8 cellular contexts compared by ENCODE assay signal in genomic region chr15:78914027-78914764, GRCh38. TPM values are rescaled to one million over a fixed set of nuclear protein-coding genes. Genes with fewer than 3 reads are reported as not detected.
DNase-seq lines count a peak whose midpoint lies in the region; ATAC-seq and TF ChIP-seq lines count a peak whose summit lies in the region.

No MANE protein-coding gene starts in this region.

- H3K27me3 Mint-ChIP-seq in endodermal cell (ENCODE audit: insufficient read depth) (no peaks in the 10 kb centered on the region), mesothelial cell of epicardium (ENCODE audit: low read depth) (no peaks in the 10 kb centered on the region), natural killer cell (ENCODE audit: low read depth in 2 of 2) (no peaks in the 10 kb centered on the region)

- peaks cover 66% of the 10 kb centered on the region for H3K36me3 Mint-ChIP-seq in endodermal cell (ENCODE audit: low read depth)
- H3K36me3 Mint-ChIP-seq in mesothelial cell of epicardium = peaks cover 21% of the 10 kb centered on the region
- H3K36me3 Mint-ChIP-seq in natural killer cell = no peaks in the 10 kb centered on the region

- no peak overlapping the region for H3K9ac ChIP-seq in endodermal cell (ENCODE audit: extremely low read depth, low read length, poor library complexity, severe bottlenecking)

- H3K27ac Mint-ChIP-seq in endodermal cell (no peak overlapping the region), mesothelial cell of epicardium (peak overlapping the region; percentile 53), natural killer cell (no peak overlapping the region)

- no peak overlapping the region for H3K27ac ChIP-seq in endodermal cell (ENCODE audit: low read depth, low read length)

- no peaks in the 10 kb centered on the region for H3K9me3 Mint-ChIP-seq in endodermal cell
- no peaks in the 10 kb centered on the region for H3K9me3 Mint-ChIP-seq in mesothelial cell of epicardium
- no peaks in the 10 kb centered on the region for H3K9me3 Mint-ChIP-seq in natural killer cell

- no peaks in the 10 kb centered on the region for H3K9me3 ChIP-seq in endodermal cell (ENCODE audit: control insufficient read depth, low read length)

- intact Hi-C loops in natural killer cell (cut with micrococcal nuclease) = no loop called here

- H3K4me3 ChIP-seq in endodermal cell (ENCODE audit: low read length) = no peak overlapping the region

- H3K36me3 ChIP-seq in endodermal cell (ENCODE audit: control insufficient read depth, insufficient read depth, low read length) = peaks cover 78% of the 10 kb centered on the region

- no peak for ATAC-seq in natural killer cell
- ATAC-seq in activated CD4-positive, CD25-positive, alpha-beta regulatory T cell treated with anti-CD3 and anti-CD28 coated beads, Interleukin-2, amount 50 U/mL, for 24 hours = no peak

- no peaks in the 10 kb centered on the region for H3K4me1 ChIP-seq in endodermal cell (ENCODE audit: control insufficient read depth, insufficient read depth, low read length)

- TF ChIP-seq CTCF in endodermal cell (conservative IDR thresholded peaks at IDR 0.05) (peak; percentile 71), mesothelial cell of epicardium (IDR thresholded peaks at IDR 0.05; ENCODE audit: unreplicated experiment) (peak; percentile 48), natural killer cell (IDR thresholded peaks at IDR 0.05) (no peak)

- WGBS in endodermal cell (ENCODE audit: insufficient coverage in 1 of 2, insufficient read length in 1 of 2), 2 experiments = 89 to 96% methylated on average over 9 to 11 of the region's 13 CpGs

- DNase-seq in AG08395 (ENCODE audit: low spot score) (peak; percentile 35), LHCN-M2 (ENCODE audit: low read depth) (peak; percentile 66), endodermal cell (peak; percentile 74), mesothelial cell of epicardium (ENCODE audit: low spot score in 2 of 2, unreplicated experiment in 2 of 2) (no peak), islet precursor cell (no peak), natural killer cell (no peak), COLO829 (ENCODE audit: low spot score) (no peak)

- H3K4me3 Mint-ChIP-seq in endodermal cell (no peak overlapping the region), mesothelial cell of epicardium (no peak overlapping the region), natural killer cell (no peak overlapping the region)

- H3K4me1 Mint-ChIP-seq in endodermal cell = peaks cover 7% of the 10 kb centered on the region
- peaks cover 7% of the 10 kb centered on the region for H3K4me1 Mint-ChIP-seq in mesothelial cell of epicardium
- peaks cover 27 to 32% of the 10 kb centered on the region in 2 donors for H3K4me1 Mint-ChIP-seq in natural killer cell

- H3K27me3 ChIP-seq in endodermal cell (ENCODE audit: control insufficient read depth, insufficient read depth, low read length, poor library complexity, severe bottlenecking) = no peaks in the 10 kb centered on the region

RNA-seq across cellular contexts. Expression of gene CTSH, which starts 30.6 kb away (rescaled TPM):
- total RNA-seq in LHCN-M2 (2014; rRNA removed) (33.6 and 43.9 TPM in 2 replicates), endodermal cell (100 to 1,000 TPM in 1 of 2 donors, 10 to 100 TPM in 1; 61.9 to 101 TPM), mesothelial cell of epicardium (141 to 153 TPM (median 144 TPM) in 3 replicates), natural killer cell (10 to 100 TPM in 1 of 3 donors, 1 to 10 TPM in 2; 8.8 to 18.1 (median 9.7) TPM)
- polyA plus RNA-seq in LHCN-M2 (2012) = 40.8 TPM
- polyA plus RNA-seq in endodermal cell (2013, experiment 1 of 2) = 24.6 TPM
- polyA plus RNA-seq in endodermal cell (2013, experiment 2 of 2) = 21.8 TPM

RNA-seq across cellular contexts. Expression of gene MORF4L1, which starts 41.5 kb away (rescaled TPM):
- total RNA-seq in LHCN-M2 (2014; rRNA removed) (283 and 429 TPM in 2 replicates), endodermal cell (100 to 1,000 TPM; 457 to 505 TPM), mesothelial cell of epicardium (414 to 450 TPM (median 444 TPM) in 3 replicates), natural killer cell (100 to 1,000 TPM; 316 to 348 (median 329) TPM)
- polyA plus RNA-seq in LHCN-M2 (2012) = 415 TPM
- 438 TPM for polyA plus RNA-seq in endodermal cell (2013, experiment 1 of 2)
- polyA plus RNA-seq in endodermal cell (2013, experiment 2 of 2) = 420 TPM

Comparison
In these comparisons a context has a peak if more than half of its experiments do, and no peak if none do; other contexts are left out.
1. DNase-seq: peak in AG08395 (single experiment), LHCN-M2 (single experiment) and endodermal cell (single experiment); none in mesothelial cell of epicardium (0 of 2), islet precursor cell (single experiment), natural killer cell (single experiment) and COLO829 (single experiment).